Comparison of ENCODE assay signal across 1 cellular context in genomic region chr14:23583761-23584526, GRCh38.
TF ChIP-seq lines count a peak whose summit lies in the region.

No MANE protein-coding gene starts in this region.

TF ChIP-seq in K562, 482 proteins besides CTCF, POLR2A, EP300 and RAD21:
- TF ChIP-seq MLLT1 (IDR thresholded peaks at IDR 0.05) (0 out of 4 replicates have a peak, but pooled peaks of 1 of the 2 experiments have one; percentile 32), SUPT5H (IDR thresholded peaks at IDR 0.05) (peak; percentile 39; the same call in 1 of the 2 replicates), RBFOX2 (IDR thresholded peaks at IDR 0.05; ENCODE audit: low read depth, low read length) (peak; percentile 38; the same call in 1 of the 2 replicates)
